ENCODE assay signal across 3 cellular contexts in the genomic region with DNA sequence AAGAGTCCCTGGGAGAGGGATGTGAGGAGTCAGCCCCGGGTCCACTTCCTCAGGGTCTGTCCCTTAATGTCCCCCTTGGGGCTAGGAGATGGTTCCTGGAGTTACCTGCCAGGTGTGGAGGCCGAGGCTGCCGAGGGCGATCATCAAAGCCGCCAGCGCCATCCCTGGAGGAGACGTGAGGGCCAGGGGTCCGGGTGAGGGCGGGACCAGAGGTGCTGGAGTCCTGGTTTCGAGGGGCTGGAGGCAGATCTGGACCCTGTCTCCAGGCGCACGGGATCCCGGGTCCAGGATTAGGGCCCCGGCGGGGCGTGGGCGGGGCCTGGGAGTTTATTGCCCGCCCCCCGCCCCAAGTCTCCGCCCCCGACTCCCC.
TF ChIP-seq lines count a peak whose summit lies in the region.

A gene with protein sequence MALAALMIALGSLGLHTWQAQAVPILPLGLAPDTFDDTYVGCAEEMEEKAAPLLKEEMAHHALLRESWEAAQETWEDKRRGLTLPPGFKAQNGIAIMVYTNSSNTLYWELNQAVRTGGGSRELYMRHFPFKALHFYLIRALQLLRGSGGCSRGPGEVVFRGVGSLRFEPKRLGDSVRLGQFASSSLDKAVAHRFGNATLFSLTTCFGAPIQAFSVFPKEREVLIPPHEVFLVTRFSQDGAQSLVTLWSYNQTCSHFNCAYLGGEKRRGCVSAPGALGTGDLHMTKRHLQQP (minus strand): TSS at position 292 of the 370 bp plus-strand sequence. CDS start 130 bp downstream, at position 162.

TF ChIP-seq in SK-N-SH, 30 proteins besides CTCF, POLR2A, EP300 and RAD21:
- no peak for TF ChIP-seq RXRA (IDR thresholded peaks at IDR 0.05; ENCODE audit: borderline replicate concordance, low read depth)
- TF ChIP-seq, protein P1, sequence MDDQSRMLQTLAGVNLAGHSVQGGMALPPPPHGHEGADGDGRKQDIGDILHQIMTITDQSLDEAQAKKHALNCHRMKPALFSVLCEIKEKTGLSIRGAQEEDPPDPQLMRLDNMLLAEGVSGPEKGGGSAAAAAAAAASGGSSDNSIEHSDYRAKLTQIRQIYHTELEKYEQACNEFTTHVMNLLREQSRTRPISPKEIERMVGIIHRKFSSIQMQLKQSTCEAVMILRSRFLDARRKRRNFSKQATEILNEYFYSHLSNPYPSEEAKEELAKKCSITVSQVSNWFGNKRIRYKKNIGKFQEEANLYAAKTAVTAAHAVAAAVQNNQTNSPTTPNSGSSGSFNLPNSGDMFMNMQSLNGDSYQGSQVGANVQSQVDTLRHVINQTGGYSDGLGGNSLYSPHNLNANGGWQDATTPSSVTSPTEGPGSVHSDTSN (IDR thresholded peaks at IDR 0.05), result no peak
- no peak for TF ChIP-seq CHD2 (IDR thresholded peaks at IDR 0.05; ENCODE audit: low read length, partially characterized antibody)
- TF ChIP-seq EZH2phosphoT487 (IDR thresholded peaks at IDR 0.05; ENCODE audit: borderline replicate concordance, low read depth), result no peak
- no peak for TF ChIP-seq FOSL2 (IDR thresholded peaks at IDR 0.05; ENCODE audit: borderline replicate concordance, low read depth)
- TF ChIP-seq MXI1 (IDR thresholded peaks at IDR 0.05; ENCODE audit: low read depth, low read length), result no peak
- TF ChIP-seq SIN3A (IDR thresholded peaks at IDR 0.05; ENCODE audit: borderline replicate concordance, low read depth, low read length), result no peak
- TF ChIP-seq MEF2A (IDR thresholded peaks at IDR 0.05; ENCODE audit: borderline replicate concordance, low read depth), result no peak
- no peak for TF ChIP-seq NFIC (IDR thresholded peaks at IDR 0.05; ENCODE audit: borderline replicate concordance)
- TF ChIP-seq FOXJ3 (CRISPR knock-in tag; IDR thresholded peaks at IDR 0.05), result no peak
- no peak for TF ChIP-seq GABPA (IDR thresholded peaks at IDR 0.05; ENCODE audit: low read depth)
- TF ChIP-seq, protein P2, sequence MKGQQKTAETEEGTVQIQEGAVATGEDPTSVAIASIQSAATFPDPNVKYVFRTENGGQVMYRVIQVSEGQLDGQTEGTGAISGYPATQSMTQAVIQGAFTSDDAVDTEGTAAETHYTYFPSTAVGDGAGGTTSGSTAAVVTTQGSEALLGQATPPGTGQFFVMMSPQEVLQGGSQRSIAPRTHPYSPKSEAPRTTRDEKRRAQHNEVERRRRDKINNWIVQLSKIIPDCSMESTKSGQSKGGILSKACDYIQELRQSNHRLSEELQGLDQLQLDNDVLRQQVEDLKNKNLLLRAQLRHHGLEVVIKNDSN (IDR thresholded peaks at IDR 0.05; ENCODE audit: borderline replicate concordance, low read depth), result no peak
- no peak for TF ChIP-seq TAF1 (IDR thresholded peaks at IDR 0.05; ENCODE audit: borderline replicate concordance, low read depth, low read length)
- TF ChIP-seq ELF1 (IDR thresholded peaks at IDR 0.05), result no peak
- TF ChIP-seq, protein P3, sequence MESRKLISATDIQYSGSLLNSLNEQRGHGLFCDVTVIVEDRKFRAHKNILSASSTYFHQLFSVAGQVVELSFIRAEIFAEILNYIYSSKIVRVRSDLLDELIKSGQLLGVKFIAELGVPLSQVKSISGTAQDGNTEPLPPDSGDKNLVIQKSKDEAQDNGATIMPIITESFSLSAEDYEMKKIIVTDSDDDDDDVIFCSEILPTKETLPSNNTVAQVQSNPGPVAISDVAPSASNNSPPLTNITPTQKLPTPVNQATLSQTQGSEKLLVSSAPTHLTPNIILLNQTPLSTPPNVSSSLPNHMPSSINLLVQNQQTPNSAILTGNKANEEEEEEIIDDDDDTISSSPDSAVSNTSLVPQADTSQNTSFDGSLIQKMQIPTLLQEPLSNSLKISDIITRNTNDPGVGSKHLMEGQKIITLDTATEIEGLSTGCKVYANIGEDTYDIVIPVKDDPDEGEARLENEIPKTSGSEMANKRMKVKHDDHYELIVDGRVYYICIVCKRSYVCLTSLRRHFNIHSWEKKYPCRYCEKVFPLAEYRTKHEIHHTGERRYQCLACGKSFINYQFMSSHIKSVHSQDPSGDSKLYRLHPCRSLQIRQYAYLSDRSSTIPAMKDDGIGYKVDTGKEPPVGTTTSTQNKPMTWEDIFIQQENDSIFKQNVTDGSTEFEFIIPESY (IDR thresholded peaks at IDR 0.05; ENCODE audit: borderline replicate concordance, low read depth), result no peak

TF ChIP-seq in SK-N-SH treated with all-trans-retinoic acid at 6 μM for 48 hours, 23 proteins besides CTCF, POLR2A, EP300 and RAD21:
- no peak for TF ChIP-seq TOX (CRISPR knock-in tag; IDR thresholded peaks at IDR 0.05; ENCODE audit: borderline replicate concordance)
- TF ChIP-seq, protein P4, sequence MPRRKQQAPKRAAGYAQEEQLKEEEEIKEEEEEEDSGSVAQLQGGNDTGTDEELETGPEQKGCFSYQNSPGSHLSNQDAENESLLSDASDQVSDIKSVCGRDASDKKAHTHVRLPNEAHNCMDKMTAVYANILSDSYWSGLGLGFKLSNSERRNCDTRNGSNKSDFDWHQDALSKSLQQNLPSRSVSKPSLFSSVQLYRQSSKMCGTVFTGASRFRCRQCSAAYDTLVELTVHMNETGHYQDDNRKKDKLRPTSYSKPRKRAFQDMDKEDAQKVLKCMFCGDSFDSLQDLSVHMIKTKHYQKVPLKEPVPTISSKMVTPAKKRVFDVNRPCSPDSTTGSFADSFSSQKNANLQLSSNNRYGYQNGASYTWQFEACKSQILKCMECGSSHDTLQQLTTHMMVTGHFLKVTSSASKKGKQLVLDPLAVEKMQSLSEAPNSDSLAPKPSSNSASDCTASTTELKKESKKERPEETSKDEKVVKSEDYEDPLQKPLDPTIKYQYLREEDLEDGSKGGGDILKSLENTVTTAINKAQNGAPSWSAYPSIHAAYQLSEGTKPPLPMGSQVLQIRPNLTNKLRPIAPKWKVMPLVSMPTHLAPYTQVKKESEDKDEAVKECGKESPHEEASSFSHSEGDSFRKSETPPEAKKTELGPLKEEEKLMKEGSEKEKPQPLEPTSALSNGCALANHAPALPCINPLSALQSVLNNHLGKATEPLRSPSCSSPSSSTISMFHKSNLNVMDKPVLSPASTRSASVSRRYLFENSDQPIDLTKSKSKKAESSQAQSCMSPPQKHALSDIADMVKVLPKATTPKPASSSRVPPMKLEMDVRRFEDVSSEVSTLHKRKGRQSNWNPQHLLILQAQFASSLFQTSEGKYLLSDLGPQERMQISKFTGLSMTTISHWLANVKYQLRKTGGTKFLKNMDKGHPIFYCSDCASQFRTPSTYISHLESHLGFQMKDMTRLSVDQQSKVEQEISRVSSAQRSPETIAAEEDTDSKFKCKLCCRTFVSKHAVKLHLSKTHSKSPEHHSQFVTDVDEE (CRISPR knock-in tag; IDR thresholded peaks at IDR 0.05), result no peak
- TF ChIP-seq TCF4 (CRISPR knock-in tag; IDR thresholded peaks at IDR 0.05; ENCODE audit: borderline replicate concordance), result no peak
- TF ChIP-seq, protein P5, sequence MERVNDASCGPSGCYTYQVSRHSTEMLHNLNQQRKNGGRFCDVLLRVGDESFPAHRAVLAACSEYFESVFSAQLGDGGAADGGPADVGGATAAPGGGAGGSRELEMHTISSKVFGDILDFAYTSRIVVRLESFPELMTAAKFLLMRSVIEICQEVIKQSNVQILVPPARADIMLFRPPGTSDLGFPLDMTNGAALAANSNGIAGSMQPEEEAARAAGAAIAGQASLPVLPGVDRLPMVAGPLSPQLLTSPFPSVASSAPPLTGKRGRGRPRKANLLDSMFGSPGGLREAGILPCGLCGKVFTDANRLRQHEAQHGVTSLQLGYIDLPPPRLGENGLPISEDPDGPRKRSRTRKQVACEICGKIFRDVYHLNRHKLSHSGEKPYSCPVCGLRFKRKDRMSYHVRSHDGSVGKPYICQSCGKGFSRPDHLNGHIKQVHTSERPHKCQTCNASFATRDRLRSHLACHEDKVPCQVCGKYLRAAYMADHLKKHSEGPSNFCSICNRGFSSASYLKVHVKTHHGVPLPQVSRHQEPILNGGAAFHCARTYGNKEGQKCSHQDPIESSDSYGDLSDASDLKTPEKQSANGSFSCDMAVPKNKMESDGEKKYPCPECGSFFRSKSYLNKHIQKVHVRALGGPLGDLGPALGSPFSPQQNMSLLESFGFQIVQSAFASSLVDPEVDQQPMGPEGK (CRISPR knock-in tag; IDR thresholded peaks at IDR 0.05; ENCODE audit: borderline replicate concordance), result no peak
- no peak for TF ChIP-seq ZFP30 (CRISPR knock-in tag; IDR thresholded peaks at IDR 0.05)
- TF ChIP-seq, protein P6, sequence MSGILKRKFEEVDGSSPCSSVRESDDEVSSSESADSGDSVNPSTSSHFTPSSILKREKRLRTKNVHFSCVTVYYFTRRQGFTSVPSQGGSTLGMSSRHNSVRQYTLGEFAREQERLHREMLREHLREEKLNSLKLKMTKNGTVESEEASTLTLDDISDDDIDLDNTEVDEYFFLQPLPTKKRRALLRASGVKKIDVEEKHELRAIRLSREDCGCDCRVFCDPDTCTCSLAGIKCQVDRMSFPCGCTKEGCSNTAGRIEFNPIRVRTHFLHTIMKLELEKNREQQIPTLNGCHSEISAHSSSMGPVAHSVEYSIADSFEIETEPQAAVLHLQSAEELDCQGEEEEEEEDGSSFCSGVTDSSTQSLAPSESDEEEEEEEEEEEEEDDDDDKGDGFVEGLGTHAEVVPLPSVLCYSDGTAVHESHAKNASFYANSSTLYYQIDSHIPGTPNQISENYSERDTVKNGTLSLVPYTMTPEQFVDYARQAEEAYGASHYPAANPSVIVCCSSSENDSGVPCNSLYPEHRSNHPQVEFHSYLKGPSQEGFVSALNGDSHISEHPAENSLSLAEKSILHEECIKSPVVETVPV (CRISPR knock-in tag; IDR thresholded peaks at IDR 0.05), result no peak
- no peak for TF ChIP-seq ISL1 (CRISPR knock-in tag; IDR thresholded peaks at IDR 0.05)
- no peak for TF ChIP-seq PPARA (CRISPR knock-in tag; IDR thresholded peaks at IDR 0.05; ENCODE audit: borderline replicate concordance)
- TF ChIP-seq ARNTL (CRISPR knock-in tag; IDR thresholded peaks at IDR 0.05; ENCODE audit: borderline replicate concordance, low read depth), result no peak
- no peak for TF ChIP-seq ZNF8 (CRISPR knock-in tag; IDR thresholded peaks at IDR 0.05)
- no peak for TF ChIP-seq BACH2 (CRISPR knock-in tag; IDR thresholded peaks at IDR 0.05; ENCODE audit: borderline replicate concordance)

TF ChIP-seq in HepG2, 621 proteins besides CTCF, POLR2A, EP300 and RAD21:
- peak; percentile 52; the same call in 1 of the 2 replicates for TF ChIP-seq NFKB2 (CRISPR knock-in tag; IDR thresholded peaks at IDR 0.05; ENCODE audit: borderline replicate concordance)
- TF ChIP-seq TEAD2 (CRISPR knock-in tag; IDR thresholded peaks at IDR 0.05), result no peak
